ENCODE assay signal across 17 cellular contexts in the genomic region with DNA sequence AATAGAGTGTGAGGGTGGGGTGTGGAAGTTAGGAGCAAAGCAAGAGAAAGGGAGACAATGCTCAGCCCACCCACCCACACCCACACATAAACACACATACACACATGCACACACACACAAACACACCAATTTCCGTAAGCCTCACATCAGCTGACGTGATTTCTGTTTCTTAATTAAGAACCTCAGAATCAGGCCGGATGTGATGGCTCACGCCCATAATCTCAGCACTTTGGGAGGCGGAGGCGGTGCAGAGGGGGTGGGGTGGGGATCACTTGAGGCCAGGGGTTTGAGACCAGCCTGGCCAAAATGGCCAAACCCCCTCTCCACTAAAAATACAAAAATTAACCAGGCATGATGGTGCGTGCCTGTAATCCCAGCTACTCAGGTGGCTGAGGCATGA. TPM values are rescaled to one million over a fixed set of nuclear protein-coding genes. Genes with fewer than 3 reads are reported as not detected.
DNase-seq lines count a peak whose midpoint lies in the region; ATAC-seq, FAIRE-seq and TF ChIP-seq lines count a peak whose summit lies in the region.
"Had no signal": no experiment of that assay in that cellular context is flagged by ENCODE, and none has a peak within 500 bp of the region (broad histone marks: within the 10 kb centered on the region; RNA-seq: fewer than 3 reads in every experiment).

No MANE protein-coding gene starts in this region.

- in situ Hi-C loops in K562 (cut with MboI), result no loop called here

- H4K20me1 ChIP-seq in GM23338 (replicated peaks; ENCODE audit: insufficient read depth) (no peaks in the 10 kb centered on the region), K562 (replicated peaks; ENCODE audit: control insufficient read depth, insufficient read depth, low read length) (no peaks in the 10 kb centered on the region), SK-N-SH (ENCODE audit: insufficient read depth) (no peaks in the 10 kb centered on the region)

- TF ChIP-seq RAD21 in K562 (CRISPR knock-in tag; conservative IDR thresholded peaks at IDR 0.05 in 1 of 2, IDR thresholded peaks at IDR 0.05 in 1 of 2) (no peak), SK-N-SH (IDR thresholded peaks at IDR 0.05; ENCODE audit: low read length) (no peak)

- 2% methylated on average over 6 of the region's 7 CpGs for WGBS in K562 (ENCODE audit: insufficient coverage, low coverage, missing lambda C conversion rate)
- 93% methylated on average over 7 of the region's 7 CpGs for WGBS in SK-N-SH (ENCODE audit: low lambda C conversion rate)

- CTCF ChIA-PET in K562 (lab: Yijun Ruan, JAX; ENCODE audit: low intra/inter-chr PET ratio) (no interaction called here), SK-N-SH (lab: Yijun Ruan, JAX) (no interaction called here)

- POLR2A ChIA-PET in K562 (lab: Yijun Ruan, JAX), result no interaction called here
- POLR2A ChIA-PET in SK-N-SH (lab: Yijun Ruan, JAX), result no interaction called here

- H3K9me3 ChIP-seq in K562 (replicated peaks; ENCODE audit: control insufficient read depth, insufficient read depth, low read depth, low read length) (no peaks in the 10 kb centered on the region), SK-N-SH (no peaks in the 10 kb centered on the region)

- H3K9ac ChIP-seq in K562 (ENCODE audit: insufficient read depth in 1 of 2, low read depth in 2 of 2, low read length in 2 of 2) (no peak overlapping the region), SK-N-SH (no peak overlapping the region)
- H3K9ac ChIP-seq: GM23248 had no signal

- ATAC-seq in GM23338, result no peak
- no peak for ATAC-seq in K562
- ATAC-seq: HCT116, Panc1 had no signal

- H3K9me1 ChIP-seq in K562 (ENCODE audit: control insufficient read depth, insufficient read depth, low read length), result no peaks in the 10 kb centered on the region

- peaks cover 3% of the 10 kb centered on the region; the same call in 1 of the 3 replicates for H3K36me3 Mint-ChIP-seq in GM23338 (ENCODE audit: low read depth)
- H3K36me3 Mint-ChIP-seq: CD14-positive monocyte had no signal

- no peak overlapping the region for H3K4me3 Mint-ChIP-seq in GM23338
- H3K4me3 Mint-ChIP-seq: CD14-positive monocyte, IgD-negative memory B cell had no signal

- H3K4me3 ChIP-seq in GM23338 (no peak overlapping the region), K562 (no peak overlapping the region), SK-N-SH (ENCODE audit: low read depth in 2 of 2, low read length in 1 of 2) (no peak overlapping the region)
- H3K4me3 ChIP-seq: GM23248 had no signal

- H3K4me1 ChIP-seq in GM23338 (ENCODE audit: insufficient read depth), result peaks cover 48% of the 10 kb centered on the region
- peaks cover 0 to 8% of the 10 kb centered on the region in 2 experiments; a peak in 2 of 5 replicates for H3K4me1 ChIP-seq in K562 (replicated peaks in 1 of 2; ENCODE audit: control insufficient read depth in 2 of 2, insufficient read depth in 2 of 2, low read length in 2 of 2)
- no peaks in the 10 kb centered on the region for H3K4me1 ChIP-seq in SK-N-SH (ENCODE audit: control insufficient read depth in 1 of 2, insufficient read depth in 2 of 2, low read depth in 1 of 2, low read length in 1 of 2)

- H3K4me2 ChIP-seq in GM23338, result 0 out of 2 replicates have a peak overlapping the region, but pooled peaks have one; percentile 83
- H3K4me2 ChIP-seq in K562 (ENCODE audit: insufficient read depth, low read length), result no peak overlapping the region
- no peak overlapping the region for H3K4me2 ChIP-seq in SK-N-SH

- H3K36me3 ChIP-seq in GM23338 (ENCODE audit: insufficient read depth) (no peaks in the 10 kb centered on the region), K562 (ENCODE audit: control insufficient read depth, insufficient read depth, low read length) (no peaks in the 10 kb centered on the region), SK-N-SH (replicated peaks in 1 of 2; ENCODE audit: control insufficient read depth in 1 of 2, insufficient read depth in 2 of 2, low read length in 1 of 2) (no peaks in the 10 kb centered on the region)

- H3K9me3 Mint-ChIP-seq in GM23338, result no peaks in the 10 kb centered on the region

- peaks cover 58% of the 10 kb centered on the region for H3K4me1 Mint-ChIP-seq in GM23338

- TF ChIP-seq EP300 in K562 (IDR thresholded peaks at IDR 0.05; ENCODE audit: low read length) (no peak), SK-N-SH (IDR thresholded peaks at IDR 0.05; ENCODE audit: borderline replicate concordance in 1 of 2, low read depth in 1 of 2, low read length in 1 of 2) (no peak)

- FAIRE-seq in K562 (lab: Jason Lieb, UNC), result no peak

- H3K27me3 ChIP-seq in GM23338 (ENCODE audit: insufficient read depth) (no peaks in the 10 kb centered on the region), K562 (ENCODE audit: control insufficient read depth in 2 of 2, insufficient read depth in 2 of 2, low read length in 2 of 2) (peaks cover 16 to 19% of the 10 kb centered on the region in 2 experiments; a peak in 4 of 5 replicates), layer of hippocampus (ENCODE audit: control insufficient read depth, insufficient read depth, low read length) (no peaks in the 10 kb centered on the region), SK-N-SH (ENCODE audit: insufficient read depth) (no peaks in the 10 kb centered on the region)

- H3F3A ChIP-seq in GM23338 (replicated peaks; ENCODE audit: low read depth) (no peaks in the 10 kb centered on the region), SK-N-SH (replicated peaks; ENCODE audit: insufficient read depth) (no peaks in the 10 kb centered on the region)

- TF ChIP-seq CTCF in GM23338 (conservative IDR thresholded peaks at IDR 0.05; ENCODE audit: low read depth in 2 of 2) (no peak), K562 (IDR thresholded peaks at IDR 0.05 in 2 of 3, conservative IDR thresholded peaks at IDR 0.05 in 1 of 3; ENCODE audit: insufficient read depth in 2 of 3, low read depth in 1 of 3, low read length in 3 of 3) (no peak), SK-N-SH (IDR thresholded peaks at IDR 0.05) (no peak)

- DNase-seq in NCI-H1436 (lab: John Stamatoyannopoulos, UW), result peak; percentile 12
- no peak for DNase-seq in NCI-H1436 treated with DMSO at 0.1 percent for 48 hours (lab: John Stamatoyannopoulos, UW)
- DNase-seq in GM23338 (ENCODE audit: low spot score), result no peak
- no peak for DNase-seq in K562 (ENCODE audit: extremely low read depth in 1 of 4, low spot score in 3 of 4)
- no peak for DNase-seq in activated gamma-delta T cell (lab: John Stamatoyannopoulos, UW)
- DNase-seq in activated naive CD4-positive, alpha-beta T cell treated with anti-CD3 and anti-CD28 coated beads, Interleukin-2, amount 50 U/mL, for 16 hours, result no peak
- no peak for DNase-seq in SK-N-SH
- DNase-seq: 8988T, DND-41, GM23248, NCI-H187, NCI-H2107 had no signal

- H3K79me2 ChIP-seq in GM23338 (replicated peaks; ENCODE audit: insufficient read depth), result no peaks in the 10 kb centered on the region
- H3K79me2 ChIP-seq in K562 (ENCODE audit: control insufficient read depth, insufficient read depth, low read length), result no peaks in the 10 kb centered on the region
- H3K79me2 ChIP-seq in SK-N-SH (ENCODE audit: insufficient read depth), result no peaks in the 10 kb centered on the region

- intact Hi-C loops in K562 (cut with micrococcal nuclease), result no loop called here

- no peak for TF ChIP-seq POLR2A in K562 (conservative IDR thresholded peaks at IDR 0.05)

- no peak overlapping the region for H3K27ac ChIP-seq in GM23338 (ENCODE audit: low read depth)
- H3K27ac ChIP-seq in K562 (ENCODE audit: extremely low read depth, low read depth, low read length), result no peak overlapping the region
- H3K27ac ChIP-seq in layer of hippocampus (ENCODE audit: low read depth, low read length), result peak overlapping the region; percentile 94
- H3K27ac ChIP-seq in SK-N-SH (ENCODE audit: low read depth in 2 of 2, low read length in 1 of 2), result no peak overlapping the region
- H3K27ac ChIP-seq: GM23248 had no signal

- H3K27me3 Mint-ChIP-seq in GM23338 (ENCODE audit: insufficient read depth, low read depth, poor library complexity), result peaks cover 6% of the 10 kb centered on the region

- no peak overlapping the region for H3K27ac Mint-ChIP-seq in GM23338
- H3K27ac Mint-ChIP-seq: CD14-positive monocyte, IgD-negative memory B cell had no signal

- H2AFZ ChIP-seq in GM23338 (no peak overlapping the region), K562 (ENCODE audit: low read depth, low read length) (no peak overlapping the region), SK-N-SH (ENCODE audit: low read depth) (no peak overlapping the region)
- H2AFZ ChIP-seq: GM23248 had no signal

- no peaks in the 10 kb centered on the region for H3K9me2 ChIP-seq in GM23338 (ENCODE audit: insufficient read depth)
- H3K9me2 ChIP-seq in SK-N-SH, result no peaks in the 10 kb centered on the region

- BruUV-seq in K562 (replicated peaks; lab: Mats Ljungman, UMichigan), result no TSS peak

TF ChIP-seq in K562, 482 proteins besides CTCF, POLR2A, EP300 and RAD21 (continues in another document):
- TF ChIP-seq ZNF175 (CRISPR knock-in tag; IDR thresholded peaks at IDR 0.05; ENCODE audit: low read depth) (no peak), EGR1 (conservative IDR thresholded peaks at IDR 0.05) (0 out of 2 replicates have a peak, but pooled peaks have one; percentile 14)

TF ChIP-seq in SK-N-SH, 30 proteins besides CTCF, POLR2A, EP300 and RAD21 (continues in another document):
- TF ChIP-seq EZH2phosphoT487 (IDR thresholded peaks at IDR 0.05; ENCODE audit: borderline replicate concordance, low read depth) (no peak), ELF1 (IDR thresholded peaks at IDR 0.05) (no peak)

RNA-seq across cellular contexts. Expression of gene PIK3R1, which starts 26.4 kb away (rescaled TPM):
- 9.8 and 25.4 TPM in 2 replicates for total RNA-seq in GM23338 (2014; rRNA removed; shearing (Covaris generic))
- polyA plus RNA-seq in GM23338 (2016; fragmentation: Nextera tagmentation; extraction: Ambion mirVana) (3.4 and 5.9 TPM in 2 replicates), K562 (2011; rRNA removed) (1.9 and 2.5 TPM in 2 replicates), K562 (2014; fragmentation: Illumina TruSeq; extraction: Trizol) (5.1 and 8.0 TPM in 2 replicates), K562 (2014; fragmentation: Nextera tagmentation; extraction: Ambion mirVana) (1 to 10 TPM; 1.1 to 1.8 TPM), K562 (2014; rRNA removed) (2.4 and 3.9 TPM in 2 replicates), SK-N-SH (2012; rRNA removed) (2.0 and 2.7 TPM in 2 replicates)
- total RNA-seq in K562 (2011; cell fraction: chromatin; rRNA removed; ENCODE audit: low replicate concordance), result 5.6 and 13.8 TPM in 2 replicates
- 1.5 and 2.1 TPM in 2 replicates for total RNA-seq in K562 (2011; cell fraction: nucleolus; rRNA removed)
- 3.5 and 5.3 TPM in 2 replicates for total RNA-seq in K562 (2011; cell fraction: nucleoplasm; rRNA removed)
- total RNA-seq in K562 (2014; rRNA removed) (4.8 and 5.2 TPM in 2 replicates), K562 (2014; rRNA removed; fragmentation: Illumina TruSeq; extraction: Trizol) (5.4 and 7.1 TPM in 2 replicates), K562 (2015; rRNA removed; fragmentation: Illumina TruSeq; extraction: Trizol) (7.2 and 9.7 TPM in 2 replicates), K562 (2021) (7.2 and 9.2 TPM in 2 replicates)
- polyA plus RNA-seq in K562 (2011; cell fraction: cytosol; rRNA removed), result 0.55 and 1.0 TPM in 2 replicates
- 3.6 and 3.9 TPM in 2 replicates for polyA plus RNA-seq in K562 (2011; cell fraction: nucleus; rRNA removed)
- polyA plus RNA-seq in K562 (2012), result 5.4 and 6.2 TPM in 2 replicates
- polyA minus RNA-seq in K562 (2011; rRNA and poly(A)+ RNA removed), result 7.3 and 8.4 TPM in 2 replicates
- polyA minus RNA-seq in K562 (2011; cell fraction: cytosol; rRNA and poly(A)+ RNA removed), result 3.5 and 6.9 TPM in 2 replicates
- 5.7 and 11.1 TPM in 2 replicates for polyA minus RNA-seq in K562 (2011; cell fraction: nucleus; rRNA and poly(A)+ RNA removed)
- 2.5 and 2.7 TPM in 2 replicates for polyA plus RNA-seq in SK-N-SH (2012; cell fraction: cytosol; rRNA removed)
- 2.2 and 3.9 TPM in 2 replicates for polyA plus RNA-seq in SK-N-SH (2012; cell fraction: nucleus; rRNA removed)
